ENCODE assay signal across 9 cellular contexts in the genomic region with DNA sequence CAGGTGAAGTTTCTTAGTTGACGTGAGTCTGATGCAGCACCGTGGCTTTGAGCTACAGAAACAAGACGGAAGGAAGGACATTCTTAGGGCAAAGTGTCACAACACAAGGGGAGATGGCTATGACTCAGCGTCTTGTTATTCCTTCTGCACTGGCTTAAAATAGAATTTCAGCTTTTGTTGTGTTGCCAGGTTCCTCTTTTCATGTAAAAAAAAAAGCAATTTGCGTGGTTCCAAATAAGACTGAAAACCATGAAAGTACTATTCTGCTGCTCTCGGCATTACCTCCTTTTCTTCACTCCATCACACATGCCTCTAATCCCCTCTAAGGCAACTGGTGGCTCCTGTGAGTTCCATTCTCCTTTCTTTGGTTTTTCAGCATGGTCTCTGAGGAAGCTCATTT.
A peak's percentile ranks its signal among the peaks of the same experiment; 100 is the strongest.
DNase-seq lines count a peak whose midpoint lies in the region; ATAC-seq and FAIRE-seq lines count a peak whose summit lies in the region.
"Had no signal": no experiment of that assay in that cellular context is flagged by ENCODE, and none has a peak within 500 bp of the region (broad histone marks: within the 10 kb centered on the region; RNA-seq: fewer than 3 reads in every experiment).

No MANE protein-coding gene starts in this region.

- H3K36me3 ChIP-seq in adipocyte (ENCODE audit: control insufficient read depth, insufficient read depth, low read length, severe bottlenecking) = no peaks in the 10 kb centered on the region

- DNase-seq in Right ventricle myocardium inferior (ENCODE audit: missing footprints) = no peak
- no peak for DNase-seq in Right ventricle myocardium superior
- DNase-seq in adipocyte (ENCODE audit: low read depth) = peak; percentile 94
- peak; percentile 96 for DNase-seq in iris pigment epithelial cell (ENCODE audit: low read depth)
- DNase-seq in urothelium cell line (ENCODE audit: low spot score) = peak; percentile 78
- no peak for DNase-seq in HuH-7 (ENCODE audit: low spot score)
- no peak for DNase-seq in NCI-H1105 treated with DMSO at 0.1 percent for 48 hours (lab: John Stamatoyannopoulos, UW)

- H3K9ac ChIP-seq in adipocyte (ENCODE audit: low read length) = no peak overlapping the region

- H3K4me1 ChIP-seq in adipocyte (ENCODE audit: control insufficient read depth, insufficient read depth, low read length) = peaks cover 31% of the 10 kb centered on the region

- FAIRE-seq in urothelium cell line (lab: Jason Lieb, UNC) = no peak
- FAIRE-seq: A204.1 had no signal

- intact Hi-C loops in Right ventricle myocardium inferior (cut with DNase I) = no loop called here
- intact Hi-C loops in Right ventricle myocardium superior (cut with DNase I) = no loop called here

- no peak overlapping the region for H3K4me3 ChIP-seq in adipocyte (ENCODE audit: low read length)

- no peaks in the 10 kb centered on the region for H3K27me3 ChIP-seq in adipocyte (replicated peaks; ENCODE audit: control insufficient read depth, insufficient read depth, low read length)

- no peaks in the 10 kb centered on the region for H3K9me3 ChIP-seq in adipocyte (ENCODE audit: control insufficient read depth, low read length)

- ATAC-seq in Right ventricle myocardium inferior (peak; percentile 35), Right ventricle myocardium superior (ENCODE audit: poor library complexity) (no peak), GM18909 (IDR thresholded peaks at IDR 0.05; ENCODE audit: poor library complexity, unreplicated experiment) (no peak)

Comparison
In these comparisons a context has a peak if more than half of its experiments do, and no peak if none do; other contexts are left out.
1. DNase-seq: peak in adipocyte (single experiment), iris pigment epithelial cell (single experiment) and urothelium cell line (single experiment); none in Right ventricle myocardium inferior (single experiment), Right ventricle myocardium superior (single experiment), HuH-7 (single experiment) and NCI-H1105 treated with DMSO at 0.1 percent for 48 hours (single experiment).